Comparison of ENCODE assay signal across 17 cellular contexts in the genomic region with DNA sequence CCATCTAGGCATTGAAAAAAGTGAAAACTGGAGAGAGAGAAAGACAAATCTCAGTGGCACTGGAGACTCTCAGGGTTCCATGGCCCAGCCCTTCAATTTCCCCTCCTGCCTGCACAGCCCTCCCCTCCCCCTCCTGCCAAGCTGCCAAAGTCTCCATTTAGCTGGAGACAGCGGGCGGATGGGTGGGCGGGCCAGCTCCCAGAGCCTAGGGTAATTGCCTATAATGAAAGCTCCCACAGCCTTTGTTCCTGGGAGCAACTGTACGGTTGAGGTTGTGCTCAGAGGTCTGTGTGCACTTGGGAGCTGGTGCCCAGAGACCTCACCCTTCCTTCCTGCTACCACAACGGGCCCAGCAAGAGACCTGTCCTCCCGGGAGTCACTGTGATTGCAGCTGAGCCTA.
A peak's percentile ranks its signal among the peaks of the same experiment; 100 is the strongest.
DNase-seq lines count a peak whose midpoint lies in the region; ATAC-seq, FAIRE-seq and TF ChIP-seq lines count a peak whose summit lies in the region.
"Had no signal": no experiment of that assay in that cellular context is flagged by ENCODE, and none has a peak within 500 bp of the region (broad histone marks: within the 10 kb centered on the region; RNA-seq: fewer than 3 reads in every experiment).

No MANE protein-coding gene starts in this region.

- peak; percentile 86 for DNase-seq in NCI-H1092 treated with DMSO at 0.1 percent for 48 hours (lab: John Stamatoyannopoulos, UW)
- peak; percentile 32 for DNase-seq in NCI-H748 treated with DMSO at 0.1 percent for 48 hours (lab: John Stamatoyannopoulos, UW)
- peak; percentile 49 for DNase-seq in kidney
- DNase-seq in osteocyte (ENCODE audit: extremely low spot score, unreplicated experiment) = no peak
- DNase-seq in activated CD4-positive, alpha-beta memory T cell treated with anti-CD3 and anti-CD28 coated beads for 36 hours = no peak
- DNase-seq: DMS79; foreskin keratinocyte; mesendoderm; NCI-H524 treated with DMSO at 0.1 percent for 48 hours; stimulated activated CD4-positive, alpha-beta T cell treated with anti-CD3 and anti-CD28 coated beads, Interleukin-12 subunit alpha, Interleukin-12 subunit beta, amount 100 ng/mL, for 4 hours; stomach had no signal

- H3K4me1 ChIP-seq in BLaER1 (peaks cover 53% of the 10 kb centered on the region), kidney (ENCODE audit: control insufficient read depth in 1 of 2, insufficient read depth in 1 of 2, low read depth in 1 of 2, low read length in 2 of 2) (no peaks in the 10 kb centered on the region)
- H3K4me1 ChIP-seq: foreskin keratinocyte, parathyroid adenoma had no signal

- TF ChIP-seq CTCF in kidney (IDR thresholded peaks at IDR 0.05; ENCODE audit: borderline replicate concordance, extremely low read depth, insufficient read depth) (no peak), osteocyte (IDR thresholded peaks at IDR 0.05) (no peak)

- H3K4me3 Mint-ChIP-seq in osteocyte (ENCODE audit: unreplicated experiment) = no peak overlapping the region
- no peak overlapping the region for H3K4me3 Mint-ChIP-seq in activated CD4-positive, alpha-beta memory T cell treated with anti-CD3 and anti-CD28 coated beads for 36 hours
- H3K4me3 Mint-ChIP-seq: activated naive CD8-positive, alpha-beta T cell had no signal

- H3K4me2 ChIP-seq in BLaER1 = peak overlapping the region; percentile 74

- no peak overlapping the region for H3K27ac ChIP-seq in BLaER1
- H3K27ac ChIP-seq in kidney (ENCODE audit: low read depth in 2 of 2, low read length in 2 of 2) = no peak overlapping the region
- H3K27ac ChIP-seq: cardiac muscle cell, foreskin keratinocyte, parathyroid adenoma, stomach had no signal

- POLR2A ChIA-PET in activated CD4-positive, alpha-beta memory T cell treated with anti-CD3 and anti-CD28 coated beads for 36 hours (lab: Charles Lee) = no interaction called here

- peaks cover 24% of the 10 kb centered on the region for H3K4me1 Mint-ChIP-seq in osteocyte (ENCODE audit: unreplicated experiment)
- H3K4me1 Mint-ChIP-seq in activated CD4-positive, alpha-beta memory T cell treated with anti-CD3 and anti-CD28 coated beads for 36 hours (ENCODE audit: low read depth) = no peaks in the 10 kb centered on the region

- H3K36me3 Mint-ChIP-seq in osteocyte (ENCODE audit: unreplicated experiment) = peaks cover 18% of the 10 kb centered on the region
- no peaks in the 10 kb centered on the region for H3K36me3 Mint-ChIP-seq in activated CD4-positive, alpha-beta memory T cell treated with anti-CD3 and anti-CD28 coated beads for 36 hours
- H3K36me3 Mint-ChIP-seq: activated naive CD8-positive, alpha-beta T cell had no signal

- CTCF ChIA-PET in activated CD4-positive, alpha-beta memory T cell treated with anti-CD3 and anti-CD28 coated beads for 36 hours (lab: Charles Lee) = no interaction called here

- H3K9me3 Mint-ChIP-seq in osteocyte (ENCODE audit: unreplicated experiment) = no peaks in the 10 kb centered on the region
- H3K9me3 Mint-ChIP-seq in activated CD4-positive, alpha-beta memory T cell treated with anti-CD3 and anti-CD28 coated beads for 36 hours = no peaks in the 10 kb centered on the region

- H3K27me3 ChIP-seq in BLaER1 = no peaks in the 10 kb centered on the region
- H3K27me3 ChIP-seq: cardiac muscle cell, stomach had no signal

- ATAC-seq in esophagus mucosa (no peak), GM18909 (IDR thresholded peaks at IDR 0.05; ENCODE audit: poor library complexity, unreplicated experiment) (no peak)
- ATAC-seq: foreskin keratinocyte had no signal

- peaks cover 69% of the 10 kb centered on the region for H3K36me3 ChIP-seq in BLaER1
- no peaks in the 10 kb centered on the region for H3K36me3 ChIP-seq in kidney (ENCODE audit: control insufficient read depth in 1 of 2, insufficient read depth in 2 of 2, low read length in 2 of 2)
- H3K36me3 ChIP-seq: cardiac muscle cell had no signal

- H3K9me3 ChIP-seq in BLaER1 = no peaks in the 10 kb centered on the region
- no peaks in the 10 kb centered on the region for H3K9me3 ChIP-seq in kidney (ENCODE audit: control insufficient read depth in 1 of 2, low read length in 2 of 2)
- H3K9me3 ChIP-seq: stomach had no signal

- H3K9ac ChIP-seq in BLaER1 (no peak overlapping the region; the same call in 1 of the 2 replicates), kidney (ENCODE audit: low read length in 2 of 2) (no peak overlapping the region)
- H3K9ac ChIP-seq: parathyroid adenoma had no signal

- H3K27me3 Mint-ChIP-seq in osteocyte (ENCODE audit: unreplicated experiment) = no peaks in the 10 kb centered on the region
- no peaks in the 10 kb centered on the region for H3K27me3 Mint-ChIP-seq in activated CD4-positive, alpha-beta memory T cell treated with anti-CD3 and anti-CD28 coated beads for 36 hours
- H3K27me3 Mint-ChIP-seq: activated naive CD8-positive, alpha-beta T cell had no signal

- intact Hi-C loops in kidney (cut with DNase I) = no loop called here
- intact Hi-C loops in activated CD4-positive, alpha-beta memory T cell treated with anti-CD3 and anti-CD28 coated beads for 36 hours (cut with micrococcal nuclease) = no loop called here

- peaks cover 39% of the 10 kb centered on the region; the same call in 1 of the 2 replicates for H4K20me1 ChIP-seq in BLaER1

- H3K4me3 ChIP-seq in BLaER1 = no peak overlapping the region
- no peak overlapping the region for H3K4me3 ChIP-seq in kidney (ENCODE audit: low read length in 2 of 2)
- H3K4me3 ChIP-seq: cardiac muscle cell, stomach had no signal

- FAIRE-seq in kidney (lab: Jason Lieb, UNC) = no peak

- H3K27ac Mint-ChIP-seq in osteocyte (ENCODE audit: unreplicated experiment) = no peak overlapping the region
- H3K27ac Mint-ChIP-seq in activated CD4-positive, alpha-beta memory T cell treated with anti-CD3 and anti-CD28 coated beads for 36 hours = no peak overlapping the region
- H3K27ac Mint-ChIP-seq: activated naive CD8-positive, alpha-beta T cell had no signal

Comparison
In these comparisons a context has a peak if more than half of its experiments do, and no peak if none do; other contexts are left out.
1. DNase-seq: peak in NCI-H1092 treated with DMSO at 0.1 percent for 48 hours (single experiment), NCI-H748 treated with DMSO at 0.1 percent for 48 hours (single experiment) and kidney (single experiment); none in osteocyte (single experiment) and activated CD4-positive, alpha-beta memory T cell treated with anti-CD3 and anti-CD28 coated beads for 36 hours (single experiment).